ENCODE assay signal across 8 cellular contexts in genomic region chr2:70248145-70248809, GRCh38. TPM values are rescaled to one million over a fixed set of nuclear protein-coding genes. Genes with fewer than 3 reads are reported as not detected.
DNase-seq lines count a peak whose midpoint lies in the region; ATAC-seq lines count a peak whose summit lies in the region.

A gene with protein sequence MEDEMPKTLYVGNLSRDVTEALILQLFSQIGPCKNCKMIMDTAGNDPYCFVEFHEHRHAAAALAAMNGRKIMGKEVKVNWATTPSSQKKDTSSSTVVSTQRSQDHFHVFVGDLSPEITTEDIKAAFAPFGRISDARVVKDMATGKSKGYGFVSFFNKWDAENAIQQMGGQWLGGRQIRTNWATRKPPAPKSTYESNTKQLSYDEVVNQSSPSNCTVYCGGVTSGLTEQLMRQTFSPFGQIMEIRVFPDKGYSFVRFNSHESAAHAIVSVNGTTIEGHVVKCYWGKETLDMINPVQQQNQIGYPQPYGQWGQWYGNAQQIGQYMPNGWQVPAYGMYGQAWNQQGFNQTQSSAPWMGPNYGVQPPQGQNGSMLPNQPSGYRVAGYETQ (minus strand): TSS chr2:70248628. CDS start chr2:70248430, 198 bp downstream.

- peak; percentile 89 for ATAC-seq in GM21360 (IDR thresholded peaks at IDR 0.05; ENCODE audit: unreplicated experiment)

- DNase-seq in COLO668 (lab: John Stamatoyannopoulos, UW; ENCODE audit: unreplicated experiment), result peak; percentile 99
- peak; percentile 96 for DNase-seq in HT1080 (ENCODE audit: low read depth)
- DNase-seq in NOMO-1 treated with DMSO at 0.1 percent for 48 hours (lab: John Stamatoyannopoulos, UW; ENCODE audit: unreplicated experiment), result peak; percentile 99
- peak; percentile 93 to 97 for DNase-seq in activated CD8-positive, alpha-beta memory T cell treated with anti-CD3 and anti-CD28 coated beads for 4 hours (ENCODE audit: low read depth in 2 of 2)
- DNase-seq in mesendoderm, result peak; percentile 99
- DNase-seq in stimulated activated CD8-positive, alpha-beta memory T cell treated with anti-CD3 and anti-CD28 coated beads, Interleukin-15, amount 100 ng/mL, for 1 hour (ENCODE audit: low read depth), result peak; percentile 96

- H3K27me3 ChIP-seq in endocrine pancreas (ENCODE audit: control insufficient read depth, insufficient read depth, low read length), result no peaks in the 10 kb centered on the region
- no peaks in the 10 kb centered on the region for H3K27me3 ChIP-seq in mesendoderm (ENCODE audit: insufficient read depth, low read length, poor library complexity)

- peak within 1 kb of the TSS; percentile 82 for H3K4ac ChIP-seq in mesendoderm (ENCODE audit: low read depth, low read length)

- H3K4me2 ChIP-seq in mesendoderm (ENCODE audit: low read length), result peak within 1 kb of the TSS; percentile 68

- peak within 1 kb of the TSS; percentile 97 for H3K23ac ChIP-seq in mesendoderm (ENCODE audit: low read length)

- no peak within 1 kb of the TSS for H2BK120ac ChIP-seq in mesendoderm (ENCODE audit: low read depth, low read length)

- peaks cover 48% of the 10 kb centered on the region for H3K79me2 ChIP-seq in mesendoderm (ENCODE audit: control insufficient read depth, insufficient read depth, low read length)

- H3K27ac ChIP-seq in mesendoderm (ENCODE audit: low read depth, low read length), result peak within 1 kb of the TSS; percentile 94

- H3K9me3 ChIP-seq in endocrine pancreas (ENCODE audit: control insufficient read depth, low read length), result no peaks in the 10 kb centered on the region

- H3K9ac ChIP-seq in endocrine pancreas (ENCODE audit: control insufficient read depth, insufficient read depth, low read length) (peak within 1 kb of the TSS; percentile 99), mesendoderm (ENCODE audit: low read length) (peak within 1 kb of the TSS; percentile 95)

- no peaks in the 10 kb centered on the region for H3K79me1 ChIP-seq in mesendoderm (ENCODE audit: low read length)

- H2BK5ac ChIP-seq in mesendoderm (ENCODE audit: low read length), result peak within 1 kb of the TSS; percentile 97

- H3K4me3 ChIP-seq in endocrine pancreas (ENCODE audit: control insufficient read depth, insufficient read depth, low read length), result peak within 1 kb of the TSS; percentile 100
- H3K4me3 ChIP-seq in mesendoderm (ENCODE audit: low read length), result peak within 1 kb of the TSS; percentile 80

- no peak within 1 kb of the TSS for H2BK15ac ChIP-seq in mesendoderm (replicated peaks; ENCODE audit: low read depth)

- H3K18ac ChIP-seq in mesendoderm (ENCODE audit: low read length), result peak within 1 kb of the TSS; percentile 51

- peak within 1 kb of the TSS; percentile 77 for H2AK5ac ChIP-seq in mesendoderm (ENCODE audit: low read length)

- peak within 1 kb of the TSS; percentile 84 for H4K5ac ChIP-seq in mesendoderm (ENCODE audit: low read length)

- no peaks in the 10 kb centered on the region for H3K36me3 ChIP-seq in endocrine pancreas (ENCODE audit: control insufficient read depth, insufficient read depth, low read length)
- H3K36me3 ChIP-seq in mesendoderm (ENCODE audit: control insufficient read depth, insufficient read depth, low read length), result no peaks in the 10 kb centered on the region

- no peaks in the 10 kb centered on the region for H3K4me1 ChIP-seq in endocrine pancreas (ENCODE audit: control insufficient read depth, insufficient read depth, low read length)
- H3K4me1 ChIP-seq in mesendoderm (ENCODE audit: control insufficient read depth, low read depth, low read length), result peaks cover 4% of the 10 kb centered on the region

- peak within 1 kb of the TSS; percentile 99 for H3K56ac ChIP-seq in mesendoderm (ENCODE audit: low read length)

- H4K8ac ChIP-seq in mesendoderm (ENCODE audit: low read depth, low read length), result no peak within 1 kb of the TSS

- no CpG with 5 or more reads among the region's 47 CpGs for WGBS in mesendoderm (ENCODE audit: extremely low coverage, insufficient coverage, low lambda C conversion rate)

RNA-seq across cellular contexts. Expression of the gene that starts here (rescaled TPM):
- total RNA-seq in HT1080 (2014; rRNA removed; shearing (Covaris generic)), result 58.1 and 66.6 TPM in 2 replicates
- polyA plus RNA-seq in HT1080 (2015; cell fraction: cytosol; rRNA removed), result 18.7 and 20.9 TPM in 2 replicates
- polyA plus RNA-seq in HT1080 (2015; cell fraction: nucleus; rRNA removed), result 175 and 177 TPM in 2 replicates
- polyA plus RNA-seq in mesendoderm (2013, experiment 1 of 2), result 57.0 TPM
- polyA plus RNA-seq in mesendoderm (2013, experiment 2 of 2), result 57.9 TPM

Comparison
In these comparisons a context has a peak if more than half of its experiments do, and no peak if none do; other contexts are left out.
1. Peak in every context shown above with its lines: DNase-seq, ATAC-seq, H3K4me3 ChIP-seq and H3K27ac ChIP-seq.